13 cellular contexts compared by ENCODE assay signal in the genomic region with DNA sequence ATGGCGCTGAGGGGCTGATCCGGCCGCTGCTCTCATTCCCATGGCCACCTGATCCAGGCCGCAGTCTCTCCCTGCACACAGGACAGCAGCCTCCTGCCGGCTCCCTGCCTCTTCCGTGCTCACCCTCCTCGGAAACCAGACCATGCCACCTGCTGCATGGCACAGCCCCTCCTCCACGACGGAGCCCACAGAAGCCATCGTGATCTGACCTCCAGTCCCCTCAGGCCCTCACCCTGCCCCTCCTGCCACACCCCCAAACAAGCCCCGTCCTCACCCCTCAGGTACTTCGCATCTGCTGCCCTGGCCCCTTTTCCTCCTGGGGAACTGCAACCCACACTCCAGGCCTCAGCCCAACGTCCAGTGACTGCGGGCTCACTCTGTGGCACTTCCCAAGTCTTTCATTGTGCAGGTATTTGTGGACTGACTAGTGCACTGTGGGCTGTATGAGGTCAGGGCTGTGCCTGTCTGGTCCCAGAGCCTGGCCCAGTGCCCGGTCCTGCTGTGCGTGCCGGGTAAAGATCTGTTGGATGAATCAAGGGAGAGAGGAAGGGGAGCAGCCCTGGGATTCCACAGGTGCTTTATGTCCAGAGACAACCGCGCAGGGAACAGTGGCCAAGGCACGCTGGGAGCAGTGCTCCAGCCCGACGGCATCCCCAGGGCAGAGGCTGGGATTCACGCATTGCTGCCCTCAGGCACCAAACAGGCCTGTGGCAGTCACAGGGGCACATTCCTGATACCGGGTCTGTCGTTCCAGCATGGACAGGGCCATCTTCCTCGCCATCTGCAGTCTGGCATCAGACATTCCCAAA.
DNase-seq lines count a peak whose midpoint lies in the region; ATAC-seq and TF ChIP-seq lines count a peak whose summit lies in the region.
"Had no signal": no experiment of that assay in that cellular context is flagged by ENCODE, and none has a peak within 500 bp of the region (broad histone marks: within the 10 kb centered on the region; RNA-seq: fewer than 3 reads in every experiment).

No MANE protein-coding gene starts in this region.

- no peak for TF ChIP-seq POLR2A in IMR-90 (IDR thresholded peaks at IDR 0.05; ENCODE audit: low read depth, low read length)

- POLR2A ChIA-PET in BJ (lab: Charles Lee), result no interaction called here
- POLR2A ChIA-PET in IMR-90 (lab: Charles Lee; ENCODE audit: unreplicated experiment), result no interaction called here

- peaks cover 10 to 66% of the 10 kb centered on the region in 2 experiments; a peak in 3 of 4 replicates for H3K79me1 ChIP-seq in IMR-90 (ENCODE audit: low read depth in 1 of 2, low read length in 2 of 2)

- peak overlapping the region; percentile 73 for H2AK9ac ChIP-seq in IMR-90 (replicated peaks; ENCODE audit: low read depth, low read length, poor library complexity)

- H3K27me3 ChIP-seq in BJ (ENCODE audit: control insufficient read depth, insufficient read depth, low read length), result no peaks in the 10 kb centered on the region
- H3K27me3 ChIP-seq in IMR-90 (ENCODE audit: control insufficient read depth, insufficient read depth, low read length), result no peaks in the 10 kb centered on the region
- H3K27me3 ChIP-seq in fibroblast of lung (ENCODE audit: control insufficient read depth, insufficient read depth, low read length), result no peaks in the 10 kb centered on the region
- no peaks in the 10 kb centered on the region for H3K27me3 ChIP-seq in neural progenitor cell
- H3K27me3 ChIP-seq: tibial nerve had no signal

- dilution Hi-C loops in IMR-90 (cut with HindIII; ENCODE audit: low sequenced_read_pairs, unreplicated experiment), result no loop called here

- H3K4ac ChIP-seq in IMR-90 (ENCODE audit: low read depth, low read length), result no peak overlapping the region

- CTCF ChIA-PET in BJ (lab: Yijun Ruan, JAX) (interaction anchor here (1.1 to 2.0 kb wide), 3 partner anchors 14 to 93 kb away, joined by 3 to 7 read pairs (median 3); no protein-coding TSS in a partner anchor), IMR-90 (lab: Yijun Ruan, JAX) (no interaction called here)

- no peak overlapping the region for H2AFZ ChIP-seq in IMR-90 (replicated peaks; ENCODE audit: low read length, poor library complexity)
- no peak overlapping the region for H2AFZ ChIP-seq in fibroblast of lung (ENCODE audit: low read length)
- H2AFZ ChIP-seq in neural progenitor cell (replicated peaks), result no peak overlapping the region

- H4K8ac ChIP-seq in IMR-90 (ENCODE audit: low read depth in 2 of 2, low read length in 2 of 2), result 0 out of 4 replicates have a peak overlapping the region, but pooled peaks of 1 of the 2 experiments have one; percentile 52

- peak; percentile 97 for DNase-seq in BJ (ENCODE audit: low read depth)
- peak; percentile 72 for DNase-seq in IMR-90
- peak; percentile 31 to 95 for DNase-seq in fibroblast of lung (ENCODE audit: low read depth in 2 of 2)
- DNase-seq in neural progenitor cell (ENCODE audit: low spot score), result no peak
- no peak for DNase-seq in SHP77 treated with DMSO at 0.1 percent for 48 hours (lab: John Stamatoyannopoulos, UW)
- DNase-seq in NCI-H2171 treated with DMSO at 0.1 percent for 48 hours (lab: John Stamatoyannopoulos, UW), result no peak
- no peak for DNase-seq in T-helper 2 cell
- DNase-seq: left colon, NCI-H146 had no signal

- no peak overlapping the region for H3K18ac ChIP-seq in IMR-90 (ENCODE audit: low read depth, low read length)

- no peak overlapping the region for H3K56ac ChIP-seq in IMR-90 (ENCODE audit: extremely low read depth, insufficient read depth, low read length)

- peak overlapping the region; percentile 54 for H3K27ac Mint-ChIP-seq in neural progenitor cell

- no peaks in the 10 kb centered on the region; the same call in 1 of the 2 replicates for H4K20me1 ChIP-seq in IMR-90 (ENCODE audit: insufficient read depth, low read length)
- no peaks in the 10 kb centered on the region for H4K20me1 ChIP-seq in fibroblast of lung (ENCODE audit: control insufficient read depth, extremely low read depth, insufficient read depth, low read length)
- H4K20me1 ChIP-seq in neural progenitor cell (ENCODE audit: low read depth), result no peaks in the 10 kb centered on the region

- no TSS peak for BruUV-seq in IMR-90 (replicated peaks; lab: Mats Ljungman, UMichigan)

- H3K27ac ChIP-seq in IMR-90 (ENCODE audit: insufficient read depth, low read length) (no peak overlapping the region), fibroblast of lung (ENCODE audit: insufficient read depth, low read length) (peak overlapping the region; percentile 82), neural progenitor cell (no peak overlapping the region)

- H4K5ac ChIP-seq in IMR-90 (ENCODE audit: low read depth, low read length), result no peak overlapping the region

- H3K27me3 Mint-ChIP-seq in neural progenitor cell (ENCODE audit: insufficient read depth, low read depth), result peaks cover 2% of the 10 kb centered on the region

- H3K9ac ChIP-seq in IMR-90 (ENCODE audit: low read depth, low read length), result no peak overlapping the region
- H3K9ac ChIP-seq in fibroblast of lung (ENCODE audit: insufficient read depth, low read length), result peak overlapping the region; percentile 54
- no peak overlapping the region for H3K9ac ChIP-seq in neural progenitor cell

- 0 out of 2 replicates have a peak overlapping the region, but pooled peaks have one; percentile 33 for H4K91ac ChIP-seq in IMR-90 (ENCODE audit: insufficient read depth, low read depth, low read length)

- TF ChIP-seq RAD21 in IMR-90 (IDR thresholded peaks at IDR 0.05; ENCODE audit: low read length), result no peak

- TF ChIP-seq CTCF in BJ (IDR thresholded peaks at IDR 0.05; ENCODE audit: insufficient read depth, low read depth, low read length) (no peak), IMR-90 (conservative IDR thresholded peaks at IDR 0.05; ENCODE audit: low read depth, low read length) (no peak), fibroblast of lung (conservative IDR thresholded peaks at IDR 0.05 in 1 of 2, IDR thresholded peaks at IDR 0.05 in 1 of 2; ENCODE audit: low read depth in 1 of 2, low read length in 2 of 2) (no peak), neural progenitor cell (IDR thresholded peaks at IDR 0.05) (no peak)

- no peaks in the 10 kb centered on the region for H3K9me3 Mint-ChIP-seq in neural progenitor cell

- H2BK20ac ChIP-seq in IMR-90 (ENCODE audit: low read depth, low read length), result no peak overlapping the region

- H3K23ac ChIP-seq in IMR-90 (ENCODE audit: low read depth, low read length), result no peak overlapping the region

- H3K4me1 Mint-ChIP-seq in neural progenitor cell, result peaks cover 23% of the 10 kb centered on the region

- H2BK15ac ChIP-seq in IMR-90 (ENCODE audit: low read depth, low read length), result no peak overlapping the region

- peak overlapping the region; percentile 3; the same call in 1 of the 2 replicates for H2BK120ac ChIP-seq in IMR-90 (ENCODE audit: low read depth, low read length)

- ATAC-seq in IMR-90 (ENCODE audit: low read depth), result peak; percentile 46
- ATAC-seq in HG02588 (IDR thresholded peaks at IDR 0.05; ENCODE audit: unreplicated experiment), result no peak
- ATAC-seq: esophagus mucosa, left colon had no signal

- no peak overlapping the region for H3K4me3 Mint-ChIP-seq in neural progenitor cell

- in situ Hi-C loops in IMR-90 (cut with MboI; ENCODE audit: low sequenced_read_pairs), result no loop called here

- no peaks in the 10 kb centered on the region for H3K36me3 Mint-ChIP-seq in neural progenitor cell

- H3K4me2 ChIP-seq in IMR-90 (ENCODE audit: low read depth, low read length), result no peak overlapping the region
- no peak overlapping the region for H3K4me2 ChIP-seq in fibroblast of lung (ENCODE audit: extremely low read depth, insufficient read depth, low read length)
- H3K4me2 ChIP-seq in neural progenitor cell, result no peak overlapping the region

- H3K4me3 ChIP-seq in BJ (ENCODE audit: low read depth, low read length) (peak overlapping the region; percentile 38), IMR-90 (ENCODE audit: insufficient read depth, low read depth, low read length) (no peak overlapping the region), fibroblast of lung (replicated peaks in 1 of 4; ENCODE audit: control extremely low read depth in 1 of 4, insufficient read depth in 1 of 4, low read depth in 3 of 4, low read length in 4 of 4) (no peak overlapping the region), neural progenitor cell (no peak overlapping the region)
- H3K4me3 ChIP-seq: prostate gland, tibial nerve had no signal

- H3K9me1 ChIP-seq in IMR-90 (ENCODE audit: insufficient read depth, low read length), result peaks cover 9% of the 10 kb centered on the region; the same call in 1 of the 2 replicates

- no peak overlapping the region for H2BK5ac ChIP-seq in IMR-90 (ENCODE audit: low read depth, low read length, poor library complexity, severe bottlenecking)

- H3K79me2 ChIP-seq in fibroblast of lung (ENCODE audit: control insufficient read depth, insufficient read depth, low read length), result peaks cover 34% of the 10 kb centered on the region
- H3K79me2 ChIP-seq in neural progenitor cell (ENCODE audit: low read depth), result no peaks in the 10 kb centered on the region

- no peaks in the 10 kb centered on the region for H3F3A ChIP-seq in neural progenitor cell (ENCODE audit: low read depth)

- peaks cover 12% of the 10 kb centered on the region for H3K36me3 ChIP-seq in BJ (ENCODE audit: control insufficient read depth, insufficient read depth, low read length)
- H3K36me3 ChIP-seq in IMR-90 (ENCODE audit: control insufficient read depth, insufficient read depth, low read length), result peaks cover 6% of the 10 kb centered on the region; the same call in 1 of the 2 replicates
- peaks cover 6% of the 10 kb centered on the region for H3K36me3 ChIP-seq in fibroblast of lung (ENCODE audit: control insufficient read depth, insufficient read depth, low read length)
- no peaks in the 10 kb centered on the region for H3K36me3 ChIP-seq in neural progenitor cell
- H3K36me3 ChIP-seq: prostate gland, tibial nerve had no signal

- WGBS in IMR-90 (ENCODE audit: extremely low coverage in 2 of 2, insufficient read length in 1 of 2), 2 experiments, result 75% methylated on average over 16 of the region's 26 CpGs; no CpG with 5 or more reads in 1 of the 2 experiments

- peak overlapping the region; percentile 51; the same call in 1 of the 2 replicates for H2AK5ac ChIP-seq in IMR-90 (ENCODE audit: low read depth, low read length)

- H3K9me3 ChIP-seq in IMR-90 (ENCODE audit: control insufficient read depth, insufficient read depth, low read length) (no peaks in the 10 kb centered on the region), fibroblast of lung (ENCODE audit: control insufficient read depth, insufficient read depth, low read depth, low read length) (no peaks in the 10 kb centered on the region), neural progenitor cell (ENCODE audit: low read depth) (no peaks in the 10 kb centered on the region)
- H3K9me3 ChIP-seq: prostate gland, tibial nerve had no signal

- intact Hi-C loops in IMR-90 (cut with micrococcal nuclease), result no loop called here

- 0 out of 2 replicates have a peak overlapping the region, but pooled peaks have one; percentile 16 for H3K14ac ChIP-seq in IMR-90 (replicated peaks; ENCODE audit: low read depth, low read length)

- H3K4me1 ChIP-seq in IMR-90 (ENCODE audit: control insufficient read depth, insufficient read depth, low read length) (peaks cover 11% of the 10 kb centered on the region), fibroblast of lung (ENCODE audit: control insufficient read depth, extremely low read depth, insufficient read depth, low read length) (peaks cover 23% of the 10 kb centered on the region), neural progenitor cell (peaks cover 4% of the 10 kb centered on the region)
- H3K4me1 ChIP-seq: prostate gland had no signal

Comparison
In these comparisons a context has a peak if more than half of its experiments do, and no peak if none do; other contexts are left out.
1. DNase-seq: peak in BJ (single experiment), IMR-90 (single experiment) and fibroblast of lung (2 of 2); none in neural progenitor cell (single experiment), SHP77 treated with DMSO at 0.1 percent for 48 hours (single experiment), NCI-H2171 treated with DMSO at 0.1 percent for 48 hours (single experiment) and T-helper 2 cell (0 of 5).